In the genomic region with DNA sequence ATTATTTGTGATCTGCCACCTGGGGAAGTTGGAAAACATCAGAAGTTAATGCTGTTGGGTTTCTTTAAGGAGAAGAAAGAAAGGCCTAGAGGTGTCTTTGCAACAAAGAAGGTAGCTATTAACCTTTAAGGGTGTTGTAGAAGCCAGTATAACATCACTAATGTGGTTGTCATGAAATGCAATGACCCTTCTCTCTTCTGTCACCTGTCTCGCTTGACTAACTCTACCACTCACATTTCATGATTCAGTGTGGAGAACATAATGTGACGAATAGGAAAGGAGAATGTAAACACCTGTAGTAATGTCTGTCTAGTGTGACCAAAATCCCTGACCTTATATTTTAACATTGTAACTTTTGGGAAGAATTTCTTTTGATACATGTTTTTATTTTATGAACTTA, we compare ENCODE assay signal across 24 cellular contexts.
"Had no signal": no experiment of that assay in that cellular context is flagged by ENCODE, and none has a peak within 500 bp of the region (broad histone marks: within the 10 kb centered on the region; RNA-seq: fewer than 3 reads in every experiment).

No MANE protein-coding gene starts in this region.

- H3K27me3 ChIP-seq: gastroesophageal sphincter, heart left ventricle, transverse colon had no signal

- H3K4me3 ChIP-seq: gastroesophageal sphincter, heart left ventricle, lower lobe of right lung, transverse colon had no signal

- H3K4me3 Mint-ChIP-seq: activated B cell treated with CpG ODN at 0.5 μM for 24 hours; activated naive CD4-positive, alpha-beta T cell treated with anti-CD3 and anti-CD28 coated beads for 36 hours; activated naive CD8-positive, alpha-beta T cell treated with anti-CD3 and anti-CD28 coated beads, Interleukin-2, amount 10 ng/mL, durations not matched to agents 7 days and 5 days; naive B cell; neural crest cell; stimulated activated naive B cell treated with anti-CD40 and anti-IgM and Interleukin-4, amounts not matched to agents 10 μg/mL and 1 μg/mL and 100 μg/mL, for 72 hours had no signal

- H3K4me1 Mint-ChIP-seq: activated B cell treated with CpG ODN at 0.5 μM for 24 hours; activated naive CD8-positive, alpha-beta T cell treated with anti-CD3 and anti-CD28 coated beads, Interleukin-2, amount 10 ng/mL, durations not matched to agents 7 days and 5 days; naive B cell; neural crest cell had no signal

- H3K36me3 ChIP-seq: gastroesophageal sphincter, heart left ventricle, lower lobe of right lung, transverse colon had no signal

- H3K4me1 ChIP-seq: gastroesophageal sphincter, lower lobe of right lung had no signal

- H3K36me3 Mint-ChIP-seq: activated naive CD8-positive, alpha-beta T cell treated with anti-CD3 and anti-CD28 coated beads, Interleukin-2, amount 10 ng/mL, durations not matched to agents 7 days and 5 days; stimulated activated naive B cell treated with anti-CD40 and anti-IgM and Interleukin-4, amounts not matched to agents 10 μg/mL and 1 μg/mL and 100 μg/mL, for 72 hours had no signal

- H3K9me3 ChIP-seq: gastroesophageal sphincter, heart left ventricle, lower lobe of right lung, transverse colon had no signal

- H3K27ac Mint-ChIP-seq: activated B cell treated with CpG ODN at 0.5 μM for 24 hours; activated naive CD4-positive, alpha-beta T cell treated with anti-CD3 and anti-CD28 coated beads for 36 hours; activated naive CD8-positive, alpha-beta T cell treated with anti-CD3 and anti-CD28 coated beads, Interleukin-2, amount 10 ng/mL, durations not matched to agents 7 days and 5 days; naive B cell; stimulated activated naive B cell treated with anti-CD40 and anti-IgM and Interleukin-4, amounts not matched to agents 10 μg/mL and 1 μg/mL and 100 μg/mL, for 72 hours had no signal

- FAIRE-seq: bronchial epithelial cell, urothelium cell line had no signal

- H3K27me3 Mint-ChIP-seq: activated B cell treated with CpG ODN at 0.5 μM for 24 hours, naive B cell had no signal

- DNase-seq: activated B cell treated with CpG ODN at 0.5 μM for 24 hours; activated CD4-positive, alpha-beta T cell treated with anti-CD3 and anti-CD28 coated beads for 4 hours; activated CD4-positive, alpha-beta T cell treated with anti-CD3 and anti-CD28 coated beads, Interleukin-2, amount 50 U/mL, for 48 hours; activated naive CD4-positive, alpha-beta T cell treated with anti-CD3 and anti-CD28 coated beads for 36 hours; activated naive CD8-positive, alpha-beta T cell treated with anti-CD3 and anti-CD28 coated beads, Interleukin-2, amount 10 ng/mL, durations not matched to agents 7 days and 5 days; activated T-cell treated with anti-CD3 and anti-CD28 coated beads, Interleukin-2, amount 50 U/mL, for 48 hours; amniotic stem cell; heart left ventricle; islet precursor cell; lower lobe of right lung; mesendoderm; naive B cell; occipital lobe; posterior cingulate gyrus; retina; stimulated activated CD4-positive, alpha-beta T cell treated with anti-CD3 and anti-CD28 coated beads, Interleukin-2, amount 100 ng/mL, for 48 hours; stimulated activated CD8-positive, alpha-beta memory T cell treated with anti-CD3 and anti-CD28 coated beads, Interleukin-4, amount 100 ng/mL, for 48 hours; stimulated activated naive B cell treated with anti-CD40 and anti-IgM and Interleukin-4, amounts not matched to agents 10 μg/mL and 1 μg/mL and 100 μg/mL, for 72 hours; transverse colon had no signal

- H3K9me3 Mint-ChIP-seq: activated naive CD4-positive, alpha-beta T cell treated with anti-CD3 and anti-CD28 coated beads for 36 hours; naive B cell; stimulated activated naive B cell treated with anti-CD40 and anti-IgM and Interleukin-4, amounts not matched to agents 10 μg/mL and 1 μg/mL and 100 μg/mL, for 72 hours had no signal

- H3K27ac ChIP-seq: epithelial cell of prostate, gastroesophageal sphincter, heart left ventricle, lower lobe of right lung, transverse colon had no signal
